22 cellular contexts compared by ENCODE assay signal in genomic region chr2:202184557-202184956, GRCh38. TPM values are rescaled to one million over a fixed set of nuclear protein-coding genes. Genes with fewer than 3 reads are reported as not detected.
A peak's percentile ranks its signal among the peaks of the same experiment; 100 is the strongest.
DNase-seq lines count a peak whose midpoint lies in the region; ATAC-seq and TF ChIP-seq lines count a peak whose summit lies in the region.
"Had no signal": no experiment of that assay in that cellular context is flagged by ENCODE, and none has a peak within 500 bp of the region (broad histone marks: within the 10 kb centered on the region; RNA-seq: fewer than 3 reads in every experiment).

No MANE protein-coding gene starts in this region.

- 17% methylated on average over 2 of the region's 2 CpGs for WGBS in right lobe of liver (ENCODE audit: insufficient coverage, low coverage, low lambda C conversion rate, missing lambda C conversion rate)

- TF ChIP-seq CTCF in Panc1 (IDR thresholded peaks at IDR 0.05), result no peak
- TF ChIP-seq CTCF in right lobe of liver (IDR thresholded peaks at IDR 0.05), result no peak
- TF ChIP-seq CTCF in A673 (conservative IDR thresholded peaks at IDR 0.05; ENCODE audit: low read depth, low read length), result no peak
- no peak for TF ChIP-seq CTCF in gastrocnemius medialis (IDR thresholded peaks at IDR 0.05 in 4 of 5, conservative IDR thresholded peaks at IDR 0.05 in 1 of 5)

- in situ Hi-C loops in Panc1 (cut with HindIII; ENCODE audit: low pct_unique_long_range_greater_than_20kb, low sequenced_read_pairs), result no loop called here
- in situ Hi-C loops in gastrocnemius medialis (cut with MboI; ENCODE audit: low sequenced_read_pairs in 4 of 4), result loop anchor here in 1 of 4 donors (5.0 kb wide), 1 partner anchor 322 kb away; no protein-coding TSS in a partner anchor

- H3K4me1 ChIP-seq in ACC112 (ENCODE audit: control insufficient read depth, insufficient read depth, low read length, unreplicated experiment) (peaks cover 24% of the 10 kb centered on the region), Panc1 (ENCODE audit: control insufficient read depth, insufficient read depth, low read length) (peaks cover 16% of the 10 kb centered on the region), right lobe of liver (peaks cover 0 to 46% (median 15%) of the 10 kb centered on the region in 4 donors), A673 (ENCODE audit: insufficient read depth, low read length, poor library complexity, severe bottlenecking) (peaks cover 11% of the 10 kb centered on the region), gastrocnemius medialis (peaks cover 10% of the 10 kb centered on the region in 2 donors)
- H3K4me1 ChIP-seq: BLaER1 had no signal

- H3K79me2 ChIP-seq in ACC112 (ENCODE audit: control insufficient read depth, insufficient read depth, low read length, unreplicated experiment), result no peaks in the 10 kb centered on the region

- H2AFZ ChIP-seq in ACC112 (ENCODE audit: low read length, unreplicated experiment), result peak overlapping the region; percentile 39
- H2AFZ ChIP-seq: GM23248 had no signal

- H3K27ac ChIP-seq in ACC112 (ENCODE audit: low read depth, low read length) (no peak overlapping the region), Panc1 (ENCODE audit: low read length) (peak overlapping the region; percentile 70; the same call in 1 of the 2 replicates), right lobe of liver (peak overlapping the region; percentile 42 to 85 (median 84)), A673 (ENCODE audit: low read depth, low read length, poor library complexity, severe bottlenecking) (no peak overlapping the region), gastrocnemius medialis (no peak overlapping the region)
- H3K27ac ChIP-seq: BLaER1, C4-2B, GM23248 had no signal

- POLR2A ChIA-PET in Panc1 (lab: Charles Lee) (no interaction called here), A673 (lab: Charles Lee; ENCODE audit: low non-redundant PET) (no interaction called here)

- intact Hi-C loops in Panc1 (cut with micrococcal nuclease; ENCODE audit: unreplicated experiment), result no loop called here
- intact Hi-C loops in right lobe of liver (cut with DNase I), result no loop called here
- intact Hi-C loops in A673 (cut with micrococcal nuclease; ENCODE audit: unreplicated experiment), result no loop called here
- intact Hi-C loops in gastrocnemius medialis (cut with DNase I; ENCODE audit: low total_unique reads), result no loop called here

- CTCF ChIA-PET in Panc1 (lab: Charles Lee) (no interaction called here), A673 (lab: Charles Lee) (no interaction called here)

- no peak for TF ChIP-seq POLR2A in right lobe of liver (IDR thresholded peaks at IDR 0.05)
- TF ChIP-seq POLR2A in gastrocnemius medialis (IDR thresholded peaks at IDR 0.05), result no peak

- no peaks in the 10 kb centered on the region for H3K36me3 ChIP-seq in ACC112 (ENCODE audit: insufficient read depth, low read length)
- no peaks in the 10 kb centered on the region for H3K36me3 ChIP-seq in Panc1 (ENCODE audit: control insufficient read depth, insufficient read depth, low read length)
- H3K36me3 ChIP-seq in right lobe of liver, result no peaks in the 10 kb centered on the region
- no peaks in the 10 kb centered on the region for H3K36me3 ChIP-seq in A673 (ENCODE audit: insufficient read depth, low read length, poor library complexity, severe bottlenecking)
- H3K36me3 ChIP-seq in gastrocnemius medialis, result no peaks in the 10 kb centered on the region
- H3K36me3 ChIP-seq: BLaER1 had no signal

- no peaks in the 10 kb centered on the region for H3K27me3 ChIP-seq in ACC112 (ENCODE audit: insufficient read depth, low read length)
- H3K27me3 ChIP-seq in Panc1 (ENCODE audit: control insufficient read depth, insufficient read depth, low read length), result no peaks in the 10 kb centered on the region
- no peaks in the 10 kb centered on the region for H3K27me3 ChIP-seq in right lobe of liver
- no peaks in the 10 kb centered on the region for H3K27me3 ChIP-seq in A673 (replicated peaks; ENCODE audit: insufficient read depth, low read depth, low read length, poor library complexity)
- no peaks in the 10 kb centered on the region for H3K27me3 ChIP-seq in gastrocnemius medialis
- H3K27me3 ChIP-seq: BLaER1 had no signal

- DNase-seq in Panc1 (ENCODE audit: low read depth, low spot score) (no peak), left lobe of liver (ENCODE audit: low spot score) (peak; percentile 75), right lobe of liver (peak; percentile 38 to 77 (median 68)), A673 (ENCODE audit: low spot score) (no peak), gastrocnemius medialis (no peak), DMS79 (lab: John Stamatoyannopoulos, UW) (no peak)
- DNase-seq: 8988T; Caco-2; CD4-positive, CD25-positive, alpha-beta regulatory T cell; CD8-positive, alpha-beta T cell; DMS153; EL; GDM1; GM23248; H7; HCEC 1CT had no signal

- BruUV-seq in Panc1 (replicated peaks; lab: Mats Ljungman, UMichigan), result no TSS peak
- BruUV-seq in A673 (replicated peaks; lab: Mats Ljungman, UMichigan), result no TSS peak

- H3K4me3 ChIP-seq in ACC112 (ENCODE audit: low read depth, low read length), result no peak overlapping the region
- H3K4me3 ChIP-seq in Panc1 (ENCODE audit: low read depth in 2 of 2, low read length in 2 of 2), result no peak overlapping the region
- no peak overlapping the region for H3K4me3 ChIP-seq in right lobe of liver
- H3K4me3 ChIP-seq in A673 (ENCODE audit: low read depth, low read length, poor library complexity, severe bottlenecking), result no peak overlapping the region
- no peak overlapping the region for H3K4me3 ChIP-seq in gastrocnemius medialis
- H3K4me3 ChIP-seq: A549, BLaER1, GM12878, GM23248 had no signal

- ATAC-seq in Panc1 (no peak), left lobe of liver (peak; percentile 73), right lobe of liver (peak; percentile 61 to 82 (median 76)), HG03039 (IDR thresholded peaks at IDR 0.05; ENCODE audit: unreplicated experiment) (no peak), gastrocnemius medialis (no peak)
- ATAC-seq: A549; CD8-positive, alpha-beta T cell; GM12878 had no signal

- H3K9me3 ChIP-seq in Panc1 (ENCODE audit: control insufficient read depth, insufficient read depth, low read depth, low read length) (no peaks in the 10 kb centered on the region), right lobe of liver (no peaks in the 10 kb centered on the region), A673 (ENCODE audit: low read depth, low read length, poor library complexity, severe bottlenecking) (no peaks in the 10 kb centered on the region), gastrocnemius medialis (no peaks in the 10 kb centered on the region)
- H3K9me3 ChIP-seq: A549, BLaER1, Caco-2 had no signal

RNA-seq across cellular contexts. Expression of gene SUMO1, which starts 53.8 kb away (rescaled TPM):
- 137 TPM for total RNA-seq in Panc1 (2021; ENCODE audit: unreplicated experiment)
- 109 TPM for polyA plus RNA-seq in Panc1 (2012; ENCODE audit: insufficient read length)
- total RNA-seq in left lobe of liver, result 46.4 TPM
- 10 to 100 TPM; 43.3 to 70.8 (median 55.0) TPM for total RNA-seq in right lobe of liver
- 157 and 166 TPM in 2 replicates for total RNA-seq in A673 (2021)
- 10 to 100 TPM; 44.0 to 62.4 (median 52.7) TPM for total RNA-seq in gastrocnemius medialis

Comparison
In these comparisons a context has a peak if more than half of its experiments do, and no peak if none do; other contexts are left out.
1. H3K27ac ChIP-seq: peak in Panc1 (single experiment) and right lobe of liver (3 of 3); none in ACC112 (single experiment), A673 (single experiment) and gastrocnemius medialis (0 of 4).
2. ATAC-seq: peak in left lobe of liver (single experiment) and right lobe of liver (4 of 4); none in Panc1 (single experiment), HG03039 (single experiment) and gastrocnemius medialis (0 of 2).
3. DNase-seq: peak in left lobe of liver (single experiment) and right lobe of liver (3 of 3); none in Panc1 (single experiment), A673 (single experiment), gastrocnemius medialis (0 of 2) and DMS79 (single experiment).